10 cellular contexts compared by ENCODE assay signal in genomic region chr7:5630670-5631069, GRCh38. TPM values are rescaled to one million over a fixed set of nuclear protein-coding genes. Genes with fewer than 3 reads are reported as not detected.
DNase-seq lines count a peak whose midpoint lies in the region; TF ChIP-seq lines count a peak whose summit lies in the region.
"Had no signal": no experiment of that assay in that cellular context is flagged by ENCODE, and none has a peak within 500 bp of the region (broad histone marks: within the 10 kb centered on the region; RNA-seq: fewer than 3 reads in every experiment).

No MANE protein-coding gene starts in this region.

- H2AFZ ChIP-seq in Karpas-422 (ENCODE audit: low read length), result no peak overlapping the region

- TF ChIP-seq CTCF in nephron progenitor cell (IDR thresholded peaks at IDR 0.05) (no peak), type B pancreatic cell (conservative IDR thresholded peaks at IDR 0.05) (no peak), vagina (IDR thresholded peaks at IDR 0.05) (no peak)

- H3K36me3 ChIP-seq in Karpas-422 (ENCODE audit: insufficient read depth, low read length) (no peaks in the 10 kb centered on the region), vagina (no peaks in the 10 kb centered on the region)

- H3K4me3 ChIP-seq in Karpas-422 (ENCODE audit: low read length) (no peak overlapping the region), vagina (no peak overlapping the region)

- H3K27me3 ChIP-seq in Karpas-422 (ENCODE audit: low read length) (no peaks in the 10 kb centered on the region), vagina (no peaks in the 10 kb centered on the region)

- peaks cover 45% of the 10 kb centered on the region for H3K4me1 Mint-ChIP-seq in activated naive CD8-positive, alpha-beta T cell (ENCODE audit: low read depth)
- peaks cover 91% of the 10 kb centered on the region for H3K4me1 Mint-ChIP-seq in nephron progenitor cell
- peaks cover 49% of the 10 kb centered on the region for H3K4me1 Mint-ChIP-seq in type B pancreatic cell (ENCODE audit: unreplicated experiment)

- no peaks in the 10 kb centered on the region for H3K9me2 ChIP-seq in Karpas-422 (replicated peaks; ENCODE audit: insufficient read depth, low read length)

- H3K27ac Mint-ChIP-seq in activated naive CD8-positive, alpha-beta T cell, result peak overlapping the region; percentile 75
- H3K27ac Mint-ChIP-seq in nephron progenitor cell (peak overlapping the region; percentile 97), type B pancreatic cell (peak overlapping the region; percentile 5)

- no peaks in the 10 kb centered on the region for H3K9me3 ChIP-seq in Karpas-422 (ENCODE audit: low read length)
- no peaks in the 10 kb centered on the region for H3K9me3 ChIP-seq in vagina

- H3K4me1 ChIP-seq in Karpas-422 (ENCODE audit: low read length) (no peaks in the 10 kb centered on the region), vagina (peaks cover 50% of the 10 kb centered on the region)

- no peak overlapping the region for H3K9ac ChIP-seq in Karpas-422 (ENCODE audit: low read length)

- no peaks in the 10 kb centered on the region for H3K79me2 ChIP-seq in Karpas-422 (ENCODE audit: low read length)

- no peaks in the 10 kb centered on the region for H4K20me1 ChIP-seq in Karpas-422 (ENCODE audit: insufficient read depth, low read depth, low read length)

- DNase-seq in activated naive CD4-positive, alpha-beta T cell treated with Interleukin-2 at 50 U/mL for 16 hours, result peak; percentile 54
- DNase-seq in activated naive CD4-positive, alpha-beta T cell (lab: John Stamatoyannopoulos, UW), result no peak
- DNase-seq in nephron progenitor cell, result no peak
- no peak for DNase-seq in type B pancreatic cell (ENCODE audit: extremely low spot score, unreplicated experiment)
- DNase-seq in Karpas-422, result no peak
- no peak for DNase-seq in NCI-H526 (lab: John Stamatoyannopoulos, UW)
- DNase-seq in vagina (ENCODE audit: extremely low spot score in 2 of 2), result no peak
- DNase-seq: naive B cell had no signal

- intact Hi-C loops in vagina (cut with DNase I), result no loop called here

- no peak overlapping the region for H3K27ac ChIP-seq in Karpas-422 (ENCODE audit: low read length)
- H3K27ac ChIP-seq in vagina, result no peak overlapping the region
- H3K27ac ChIP-seq: VCaP had no signal

- peak overlapping the region; percentile 48 for H3K4me3 Mint-ChIP-seq in activated naive CD8-positive, alpha-beta T cell
- no peak overlapping the region for H3K4me3 Mint-ChIP-seq in nephron progenitor cell
- no peak overlapping the region for H3K4me3 Mint-ChIP-seq in type B pancreatic cell
- H3K4me3 Mint-ChIP-seq: naive B cell had no signal

- H3K4me2 ChIP-seq in Karpas-422 (ENCODE audit: low read depth, low read length, poor library complexity, severe bottlenecking), result no peak overlapping the region

- no peaks in the 10 kb centered on the region for H3K27me3 Mint-ChIP-seq in activated naive CD8-positive, alpha-beta T cell
- H3K27me3 Mint-ChIP-seq in nephron progenitor cell (ENCODE audit: low read depth, poor library complexity) (peaks cover 6% of the 10 kb centered on the region), type B pancreatic cell (no peaks in the 10 kb centered on the region)
- H3K27me3 Mint-ChIP-seq: naive B cell had no signal

- peaks cover 6% of the 10 kb centered on the region for H3K36me3 Mint-ChIP-seq in activated naive CD8-positive, alpha-beta T cell
- peaks cover 13% of the 10 kb centered on the region for H3K36me3 Mint-ChIP-seq in nephron progenitor cell (ENCODE audit: low read depth)
- peaks cover 11% of the 10 kb centered on the region for H3K36me3 Mint-ChIP-seq in type B pancreatic cell

- no peak for TF ChIP-seq POLR2A in vagina (IDR thresholded peaks at IDR 0.05)

- no peaks in the 10 kb centered on the region for H3K9me3 Mint-ChIP-seq in activated naive CD8-positive, alpha-beta T cell (ENCODE audit: low read depth)
- H3K9me3 Mint-ChIP-seq in nephron progenitor cell, result no peaks in the 10 kb centered on the region
- H3K9me3 Mint-ChIP-seq in type B pancreatic cell, result no peaks in the 10 kb centered on the region
- H3K9me3 Mint-ChIP-seq: naive B cell had no signal

RNA-seq across cellular contexts. Expression of gene FSCN1, which starts 38.1 kb away (rescaled TPM):
- total RNA-seq in type B pancreatic cell (ENCODE audit: low replicate concordance) (25.3 and 223 TPM in 2 replicates), vagina (134 TPM)
- 5.4 and 10.6 TPM in 2 replicates for total RNA-seq in Karpas-422 (2014; rRNA removed; shearing (Covaris generic); ENCODE audit: low replicate concordance)

Comparison
In these comparisons a context has a peak if more than half of its experiments do, and no peak if none do; other contexts are left out.
1. H3K27ac Mint-ChIP-seq: peak in every context shown above with its lines; median percentile 97 in nephron progenitor cell; 75 in activated naive CD8-positive, alpha-beta T cell; 5 in type B pancreatic cell.